ENCODE assay signal across 9 cellular contexts in genomic region chr16:88924834-88925539, GRCh38. TPM values are rescaled to one million over a fixed set of nuclear protein-coding genes. Genes with fewer than 3 reads are reported as not detected.
DNase-seq lines count a peak whose midpoint lies in the region; ATAC-seq lines count a peak whose summit lies in the region.
"Had no signal": no experiment of that assay in that cellular context is flagged by ENCODE, and none has a peak within 500 bp of the region (broad histone marks: within the 10 kb centered on the region; RNA-seq: fewer than 3 reads in every experiment).

No MANE protein-coding gene starts in this region.

- H3K9me3 Mint-ChIP-seq in activated naive CD8-positive, alpha-beta T cell treated with anti-CD3 and anti-CD28 coated beads, Interleukin-2, amount 50 U/mL, for 24 hours: no peaks in the 10 kb centered on the region
- peaks cover 8% of the 10 kb centered on the region for H3K9me3 Mint-ChIP-seq in activated T-helper 2 cell treated with anti-CD3 and anti-CD28 coated beads, Interferon-gamma antibody, Interleukin-2, Interleukin-4, amounts not matched to agents 10 μg/mL and 5 μg/mL and 100 μg/mL, durations not matched to agents 14 hours and 24 hours and 36 hours
- no peaks in the 10 kb centered on the region for H3K9me3 Mint-ChIP-seq in activated T-helper 1 cell treated with anti-CD3 and anti-CD28 coated beads, Interleukin-12 subunit alpha, Interleukin-12 subunit beta, Interleukin-2, Interleukin-4 antibody, amounts not matched to agents 30 ng/mL and 10 ng/mL and 1 ng/mL, durations not matched to agents 14 hours and 24 hours and 36 hours

- H3K4me3 Mint-ChIP-seq in activated naive CD8-positive, alpha-beta T cell treated with anti-CD3 and anti-CD28 coated beads, Interleukin-2, amount 50 U/mL, for 24 hours: no peak overlapping the region
- H3K4me3 Mint-ChIP-seq in activated T-helper 2 cell treated with anti-CD3 and anti-CD28 coated beads, Interferon-gamma antibody, Interleukin-2, Interleukin-4, amounts not matched to agents 10 μg/mL and 5 μg/mL and 100 μg/mL, durations not matched to agents 14 hours and 24 hours and 36 hours (ENCODE audit: low read depth): no peak overlapping the region
- no peak overlapping the region for H3K4me3 Mint-ChIP-seq in activated T-helper 1 cell treated with anti-CD3 and anti-CD28 coated beads, Interleukin-12 subunit alpha, Interleukin-12 subunit beta, Interleukin-2, Interleukin-4 antibody, amounts not matched to agents 30 ng/mL and 10 ng/mL and 1 ng/mL, durations not matched to agents 14 hours and 24 hours and 36 hours

- intact Hi-C loops in activated T-helper 2 cell treated with anti-CD3 and anti-CD28 coated beads, Interferon-gamma antibody, Interleukin-2, Interleukin-4, amounts not matched to agents 10 μg/mL and 5 μg/mL and 100 μg/mL, durations not matched to agents 14 hours and 24 hours and 36 hours (cut with micrococcal nuclease): no loop called here
- intact Hi-C loops in activated T-helper 1 cell treated with anti-CD3 and anti-CD28 coated beads, Interleukin-12 subunit alpha, Interleukin-12 subunit beta, Interleukin-2, Interleukin-4 antibody, amounts not matched to agents 30 ng/mL and 10 ng/mL and 1 ng/mL, durations not matched to agents 14 hours and 24 hours and 36 hours (cut with micrococcal nuclease): no loop called here

- no peak overlapping the region for H3K27ac Mint-ChIP-seq in activated naive CD8-positive, alpha-beta T cell treated with anti-CD3 and anti-CD28 coated beads, Interleukin-2, amount 50 U/mL, for 24 hours
- H3K27ac Mint-ChIP-seq in activated T-helper 2 cell treated with anti-CD3 and anti-CD28 coated beads, Interferon-gamma antibody, Interleukin-2, Interleukin-4, amounts not matched to agents 10 μg/mL and 5 μg/mL and 100 μg/mL, durations not matched to agents 14 hours and 24 hours and 36 hours: no peak overlapping the region
- no peak overlapping the region for H3K27ac Mint-ChIP-seq in activated T-helper 1 cell treated with anti-CD3 and anti-CD28 coated beads, Interleukin-12 subunit alpha, Interleukin-12 subunit beta, Interleukin-2, Interleukin-4 antibody, amounts not matched to agents 30 ng/mL and 10 ng/mL and 1 ng/mL, durations not matched to agents 14 hours and 24 hours and 36 hours

- DNase-seq in AG20443 (ENCODE audit: low spot score) (peak; percentile 88), NCI-H1694 treated with DMSO at 0.1 percent for 48 hours (lab: John Stamatoyannopoulos, UW) (peak; percentile 95), iris pigment epithelial cell (ENCODE audit: low read depth) (peak; percentile 71)
- DNase-seq in activated naive CD8-positive, alpha-beta T cell treated with anti-CD3 and anti-CD28 coated beads, Interleukin-2, amount 50 U/mL, for 24 hours: peak; percentile 54
- DNase-seq in activated T-helper 2 cell treated with anti-CD3 and anti-CD28 coated beads, Interferon-gamma antibody, Interleukin-2, Interleukin-4, amounts not matched to agents 10 μg/mL and 5 μg/mL and 100 μg/mL, durations not matched to agents 14 hours and 24 hours and 36 hours (ENCODE audit: low spot score): no peak
- DNase-seq in activated T-helper 1 cell treated with anti-CD3 and anti-CD28 coated beads, Interleukin-12 subunit alpha, Interleukin-12 subunit beta, Interleukin-2, Interleukin-4 antibody, amounts not matched to agents 30 ng/mL and 10 ng/mL and 1 ng/mL, durations not matched to agents 14 hours and 24 hours and 36 hours (ENCODE audit: low spot score): no peak
- DNase-seq in activated effector memory CD4-positive, alpha-beta T cell treated with Interleukin-2 at 50 U/mL for 16 hours: no peak

- H3K27me3 Mint-ChIP-seq in activated naive CD8-positive, alpha-beta T cell treated with anti-CD3 and anti-CD28 coated beads, Interleukin-2, amount 50 U/mL, for 24 hours: peaks cover 3% of the 10 kb centered on the region
- H3K27me3 Mint-ChIP-seq in activated T-helper 2 cell treated with anti-CD3 and anti-CD28 coated beads, Interferon-gamma antibody, Interleukin-2, Interleukin-4, amounts not matched to agents 10 μg/mL and 5 μg/mL and 100 μg/mL, durations not matched to agents 14 hours and 24 hours and 36 hours (ENCODE audit: low read depth): no peaks in the 10 kb centered on the region
- no peaks in the 10 kb centered on the region for H3K27me3 Mint-ChIP-seq in activated T-helper 1 cell treated with anti-CD3 and anti-CD28 coated beads, Interleukin-12 subunit alpha, Interleukin-12 subunit beta, Interleukin-2, Interleukin-4 antibody, amounts not matched to agents 30 ng/mL and 10 ng/mL and 1 ng/mL, durations not matched to agents 14 hours and 24 hours and 36 hours (ENCODE audit: insufficient read depth)

- H3K4me1 Mint-ChIP-seq in activated naive CD8-positive, alpha-beta T cell treated with anti-CD3 and anti-CD28 coated beads, Interleukin-2, amount 50 U/mL, for 24 hours: peaks cover 9% of the 10 kb centered on the region
- H3K4me1 Mint-ChIP-seq in activated T-helper 2 cell treated with anti-CD3 and anti-CD28 coated beads, Interferon-gamma antibody, Interleukin-2, Interleukin-4, amounts not matched to agents 10 μg/mL and 5 μg/mL and 100 μg/mL, durations not matched to agents 14 hours and 24 hours and 36 hours (ENCODE audit: low read depth): peaks cover 2% of the 10 kb centered on the region
- H3K4me1 Mint-ChIP-seq in activated T-helper 1 cell treated with anti-CD3 and anti-CD28 coated beads, Interleukin-12 subunit alpha, Interleukin-12 subunit beta, Interleukin-2, Interleukin-4 antibody, amounts not matched to agents 30 ng/mL and 10 ng/mL and 1 ng/mL, durations not matched to agents 14 hours and 24 hours and 36 hours (ENCODE audit: low read depth): peaks cover 4% of the 10 kb centered on the region

- ATAC-seq in GM18511 (IDR thresholded peaks at IDR 0.05; ENCODE audit: unreplicated experiment): peak; percentile 76
- peak; percentile 79 for ATAC-seq in activated naive CD8-positive, alpha-beta T cell treated with anti-CD3 and anti-CD28 coated beads, Interleukin-2, amount 50 U/mL, for 24 hours

- no peaks in the 10 kb centered on the region for H3K36me3 Mint-ChIP-seq in activated naive CD8-positive, alpha-beta T cell treated with anti-CD3 and anti-CD28 coated beads, Interleukin-2, amount 50 U/mL, for 24 hours (ENCODE audit: low read depth)
- H3K36me3 Mint-ChIP-seq in activated T-helper 2 cell treated with anti-CD3 and anti-CD28 coated beads, Interferon-gamma antibody, Interleukin-2, Interleukin-4, amounts not matched to agents 10 μg/mL and 5 μg/mL and 100 μg/mL, durations not matched to agents 14 hours and 24 hours and 36 hours (ENCODE audit: low read depth): no peaks in the 10 kb centered on the region
- H3K36me3 Mint-ChIP-seq in activated T-helper 1 cell treated with anti-CD3 and anti-CD28 coated beads, Interleukin-12 subunit alpha, Interleukin-12 subunit beta, Interleukin-2, Interleukin-4 antibody, amounts not matched to agents 30 ng/mL and 10 ng/mL and 1 ng/mL, durations not matched to agents 14 hours and 24 hours and 36 hours (ENCODE audit: low read depth): no peaks in the 10 kb centered on the region

RNA-seq across cellular contexts. Expression of gene CBFA2T3, which starts 52.0 kb away (rescaled TPM):
- 0.23 and 0.30 TPM in 2 replicates for total RNA-seq in activated T-helper 2 cell treated with anti-CD3 and anti-CD28 coated beads, Interferon-gamma antibody, Interleukin-2, Interleukin-4, amounts not matched to agents 10 μg/mL and 5 μg/mL and 100 μg/mL, durations not matched to agents 14 hours and 24 hours and 36 hours
- 0.05 TPM in 1 of 2 replicates, not detected in the other for total RNA-seq in activated T-helper 1 cell treated with anti-CD3 and anti-CD28 coated beads, Interleukin-12 subunit alpha, Interleukin-12 subunit beta, Interleukin-2, Interleukin-4 antibody, amounts not matched to agents 30 ng/mL and 10 ng/mL and 1 ng/mL, durations not matched to agents 14 hours and 24 hours and 36 hours

RNA-seq across cellular contexts. Expression of gene PABPN1L, which starts 58.5 kb away (rescaled TPM):
- total RNA-seq in activated T-helper 2 cell treated with anti-CD3 and anti-CD28 coated beads, Interferon-gamma antibody, Interleukin-2, Interleukin-4, amounts not matched to agents 10 μg/mL and 5 μg/mL and 100 μg/mL, durations not matched to agents 14 hours and 24 hours and 36 hours: not detected in 2 replicates
- total RNA-seq in activated T-helper 1 cell treated with anti-CD3 and anti-CD28 coated beads, Interleukin-12 subunit alpha, Interleukin-12 subunit beta, Interleukin-2, Interleukin-4 antibody, amounts not matched to agents 30 ng/mL and 10 ng/mL and 1 ng/mL, durations not matched to agents 14 hours and 24 hours and 36 hours: not detected in 2 replicates
- total RNA-seq: frontal cortex had no signal

Comparison
In these comparisons a context has a peak if more than half of its experiments do, and no peak if none do; other contexts are left out.
1. DNase-seq: peak in AG20443 (single experiment), NCI-H1694 treated with DMSO at 0.1 percent for 48 hours (single experiment), activated naive CD8-positive, alpha-beta T cell treated with anti-CD3 and anti-CD28 coated beads, Interleukin-2, amount 50 U/mL, for 24 hours (single experiment) and iris pigment epithelial cell (single experiment); none in activated T-helper 2 cell treated with anti-CD3 and anti-CD28 coated beads, Interferon-gamma antibody, Interleukin-2, Interleukin-4, amounts not matched to agents 10 μg/mL and 5 μg/mL and 100 μg/mL, durations not matched to agents 14 hours and 24 hours and 36 hours (single experiment), activated T-helper 1 cell treated with anti-CD3 and anti-CD28 coated beads, Interleukin-12 subunit alpha, Interleukin-12 subunit beta, Interleukin-2, Interleukin-4 antibody, amounts not matched to agents 30 ng/mL and 10 ng/mL and 1 ng/mL, durations not matched to agents 14 hours and 24 hours and 36 hours (single experiment) and activated effector memory CD4-positive, alpha-beta T cell treated with Interleukin-2 at 50 U/mL for 16 hours (single experiment).